ENCODE assay signal across 8 cellular contexts in genomic region chr13:19633340-19634128, GRCh38. TPM values are rescaled to one million over a fixed set of nuclear protein-coding genes. Genes with fewer than 3 reads are reported as not detected.
DNase-seq lines count a peak whose midpoint lies in the region; ATAC-seq and TF ChIP-seq lines count a peak whose summit lies in the region.

MPHOSPH8 (plus strand) TSS chr13:19633659; CDS start chr13:19633749, 90 bp downstream.

- peak within 1 kb of the TSS; percentile 98 for H3K27ac Mint-ChIP-seq in activated naive CD4-positive, alpha-beta T cell treated with anti-CD3 and anti-CD28 coated beads for 36 hours

- peaks cover 12% of the 10 kb centered on the region for H3K36me3 Mint-ChIP-seq in activated naive CD4-positive, alpha-beta T cell treated with anti-CD3 and anti-CD28 coated beads for 36 hours (ENCODE audit: low read depth)

- peak; percentile 63 to 67 for TF ChIP-seq POLR2A in gastroesophageal sphincter (IDR thresholded peaks at IDR 0.05)

- H3K4me1 Mint-ChIP-seq in activated naive CD4-positive, alpha-beta T cell treated with anti-CD3 and anti-CD28 coated beads for 36 hours (ENCODE audit: low read depth), result peaks cover 31% of the 10 kb centered on the region

- CTCF ChIA-PET in HEK293T (lab: Yijun Ruan, JAX), result interaction anchor here (0.6 kb wide), 1 partner anchor 206 kb away, joined by 3 read pairs; no protein-coding TSS in a partner anchor
- CTCF ChIA-PET in activated naive CD4-positive, alpha-beta T cell treated with anti-CD3 and anti-CD28 coated beads for 36 hours (lab: Charles Lee), result interaction anchor here (0.6 to 2.1 kb wide), 3 partner anchors 46 to 375 kb away, joined by 3 to 5 read pairs (median 3); no protein-coding TSS in a partner anchor

- in situ Hi-C loops in SK-MEL-5 (cut with HindIII; ENCODE audit: low pct_unique_long_range_greater_than_20kb, low sequenced_read_pairs), result no loop called here

- intact Hi-C loops in activated naive CD4-positive, alpha-beta T cell treated with anti-CD3 and anti-CD28 coated beads for 36 hours (cut with micrococcal nuclease), result loop anchor here (1.0 to 5.0 kb wide), 7 partner anchors 46 to 1969 kb away; partner anchors contain the start of genes MICU2 and ZMYM5

- TF ChIP-seq EP300 in gastroesophageal sphincter (IDR thresholded peaks at IDR 0.05), result no peak

- H3K4me3 ChIP-seq in gastroesophageal sphincter, result peak within 1 kb of the TSS; percentile 85

- peaks cover 0 to 7% of the 10 kb centered on the region in 2 donors for H3K36me3 ChIP-seq in gastroesophageal sphincter

- ATAC-seq in gastroesophageal sphincter, result peak; percentile 100

- H3K27me3 ChIP-seq in gastroesophageal sphincter, result no peaks in the 10 kb centered on the region

- 0% methylated on average over 18 to 23 of the region's 68 CpGs for WGBS in gastroesophageal sphincter (ENCODE audit: low coverage in 1 of 2), 2 donors

- no peak for TF ChIP-seq CTCF in gastroesophageal sphincter (IDR thresholded peaks at IDR 0.05)

- POLR2A ChIA-PET in HEK293T (lab: Yijun Ruan, JAX), result interaction anchor here (0.8 to 1.8 kb wide), 4 partner anchors 10 to 32 kb away, joined by 3 to 10 read pairs (median 6); no protein-coding TSS in a partner anchor

- H3K4me3 Mint-ChIP-seq in activated naive CD4-positive, alpha-beta T cell treated with anti-CD3 and anti-CD28 coated beads for 36 hours, result peak within 1 kb of the TSS; percentile 100

- no peaks in the 10 kb centered on the region for H3K9me3 ChIP-seq in gastroesophageal sphincter

- H3K27ac ChIP-seq in gastroesophageal sphincter, result peak within 1 kb of the TSS; percentile 90 to 96 (median 93)

- H3K9me3 Mint-ChIP-seq in activated naive CD4-positive, alpha-beta T cell treated with anti-CD3 and anti-CD28 coated beads for 36 hours, result peaks cover 3% of the 10 kb centered on the region

- H3K4me1 ChIP-seq in gastroesophageal sphincter, result peaks cover 0 to 42% (median 9%) of the 10 kb centered on the region in 3 donors

- no peaks in the 10 kb centered on the region for H3K27me3 Mint-ChIP-seq in activated naive CD4-positive, alpha-beta T cell treated with anti-CD3 and anti-CD28 coated beads for 36 hours (ENCODE audit: low read depth)

- peak; percentile 94 for DNase-seq in GF-D8 (lab: John Stamatoyannopoulos, UW)
- DNase-seq in HEK293T (ENCODE audit: extremely low spot score), result peak; percentile 84
- DNase-seq in MV-4-11 (lab: John Stamatoyannopoulos, UW), result peak; percentile 95
- DNase-seq in SK-MEL-5 (ENCODE audit: low read depth, low spot score), result peak; percentile 95
- peak; percentile 94 for DNase-seq in activated naive CD4-positive, alpha-beta T cell treated with anti-CD3 and anti-CD28 coated beads for 36 hours
- DNase-seq in non-pigmented ciliary epithelial cell (ENCODE audit: low read depth), result peak; percentile 75
- peak; percentile 98 for DNase-seq in superior temporal gyrus (ENCODE audit: extremely low spot score)

TF ChIP-seq in HEK293T, 16 proteins besides CTCF, POLR2A, EP300 and RAD21:
- no peak for TF ChIP-seq CTBP1 (IDR thresholded peaks at IDR 0.05; ENCODE audit: borderline replicate concordance)
- TF ChIP-seq L3MBTL2 (conservative IDR thresholded peaks at IDR 0.05), result peak; percentile 7; the same call in 1 of the 2 replicates
- TF ChIP-seq LEF1 (IDR thresholded peaks at IDR 0.05; ENCODE audit: borderline replicate concordance), result no peak
- no peak for TF ChIP-seq NFRKB (IDR thresholded peaks at IDR 0.05)
- no peak for TF ChIP-seq SP1 (IDR thresholded peaks at IDR 0.05)
- TF ChIP-seq ARNT (IDR thresholded peaks at IDR 0.05), result no peak
- TF ChIP-seq FOXK2 (IDR thresholded peaks at IDR 0.05), result no peak
- no peak for TF ChIP-seq BHLHE40 (IDR thresholded peaks at IDR 0.05; ENCODE audit: borderline replicate concordance)
- no peak for TF ChIP-seq FOXM1 (IDR thresholded peaks at IDR 0.05; ENCODE audit: borderline replicate concordance)
- peak; percentile 98 for TF ChIP-seq PKNOX1 (IDR thresholded peaks at IDR 0.05)
- TF ChIP-seq SUZ12 (IDR thresholded peaks at IDR 0.05), result no peak

RNA-seq across cellular contexts. Expression of gene MPHOSPH8, which starts in this region (rescaled TPM):
- 19.3 and 23.5 TPM in 2 replicates for total RNA-seq in SK-MEL-5 (2014; rRNA removed; shearing (Covaris generic))
- polyA plus RNA-seq in SK-MEL-5 (2015; cell fraction: cytosol; rRNA removed), result 17.1 and 21.7 TPM in 2 replicates
- 67.3 and 101 TPM in 2 replicates for polyA plus RNA-seq in SK-MEL-5 (2015; cell fraction: nucleus; rRNA removed)
- 10 to 100 TPM; 20.6 to 21.5 TPM for total RNA-seq in activated naive CD4-positive, alpha-beta T cell treated with anti-CD3 and anti-CD28 coated beads for 36 hours
- 10 to 100 TPM; 36.1 to 49.8 (median 42.3) TPM for total RNA-seq in gastroesophageal sphincter

Comparison
In these comparisons a context has a peak if more than half of its experiments do, and no peak if none do; other contexts are left out.
1. Peak in every context shown above with its lines: DNase-seq, ATAC-seq, H3K4me3 ChIP-seq and H3K27ac ChIP-seq.